In the genomic region with DNA sequence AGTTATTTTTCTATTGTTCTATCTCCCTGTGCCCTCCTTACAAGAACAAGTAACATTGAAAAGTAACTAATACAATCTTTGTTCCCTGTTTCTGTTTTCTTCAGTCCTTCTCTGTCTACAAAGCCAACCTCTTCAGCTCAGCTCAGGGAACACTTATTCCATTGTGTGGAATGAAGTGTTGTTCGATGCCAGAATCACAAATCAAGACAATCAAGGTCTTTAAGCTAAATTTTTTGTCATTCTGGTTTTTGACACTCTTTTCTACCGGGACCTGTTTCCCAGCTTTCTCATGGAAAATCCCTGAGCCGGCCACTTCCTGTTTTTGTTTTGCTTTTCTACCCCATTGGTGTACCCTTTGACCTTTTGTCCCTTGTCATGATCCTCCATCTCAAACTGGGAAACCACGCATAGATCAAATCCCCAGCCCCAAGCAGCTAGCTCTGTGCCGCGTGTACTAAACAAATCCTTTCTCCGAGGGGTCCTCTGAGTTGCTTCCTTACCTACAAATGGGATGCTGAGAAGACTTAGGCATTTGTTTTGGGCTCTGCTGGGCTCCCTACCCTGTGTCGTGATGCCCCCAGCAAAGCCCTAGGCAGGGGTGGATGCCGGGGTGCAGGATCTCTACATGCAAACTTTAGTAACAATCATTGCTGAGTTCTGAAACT, we compare ENCODE assay signal across 9 cellular contexts.
DNase-seq lines count a peak whose midpoint lies in the region; ATAC-seq, FAIRE-seq and TF ChIP-seq lines count a peak whose summit lies in the region.
"Had no signal": no experiment of that assay in that cellular context is flagged by ENCODE, and none has a peak within 500 bp of the region (broad histone marks: within the 10 kb centered on the region; RNA-seq: fewer than 3 reads in every experiment).

No MANE protein-coding gene starts in this region.

- no peak overlapping the region for H3K27ac ChIP-seq in CD8-positive, alpha-beta T cell (ENCODE audit: low read depth, low read length)
- H3K27ac ChIP-seq in fibroblast of lung (ENCODE audit: insufficient read depth, low read length), result peak overlapping the region; percentile 78

- POLR2A ChIA-PET in CD8-positive, alpha-beta T cell (lab: Charles Lee), result no interaction called here

- H3K27me3 Mint-ChIP-seq in CD8-positive, alpha-beta T cell (ENCODE audit: low read depth), result no peaks in the 10 kb centered on the region
- H3K27me3 Mint-ChIP-seq in osteocyte (ENCODE audit: unreplicated experiment), result no peaks in the 10 kb centered on the region

- H3K36me3 ChIP-seq in CD8-positive, alpha-beta T cell (ENCODE audit: insufficient read depth, low read length), result no peaks in the 10 kb centered on the region
- no peaks in the 10 kb centered on the region for H3K36me3 ChIP-seq in fibroblast of lung (ENCODE audit: control insufficient read depth, insufficient read depth, low read length)

- H3K4me3 Mint-ChIP-seq in CD8-positive, alpha-beta T cell, result no peak overlapping the region
- peak overlapping the region; percentile 7 for H3K4me3 Mint-ChIP-seq in osteocyte (ENCODE audit: unreplicated experiment)

- H2AFZ ChIP-seq in fibroblast of lung (ENCODE audit: low read length), result no peak overlapping the region

- H3K4me1 ChIP-seq in CD8-positive, alpha-beta T cell (ENCODE audit: insufficient read depth, low read length), result peaks cover 5% of the 10 kb centered on the region
- peaks cover 30% of the 10 kb centered on the region for H3K4me1 ChIP-seq in fibroblast of lung (ENCODE audit: control insufficient read depth, extremely low read depth, insufficient read depth, low read length)

- peaks cover 24% of the 10 kb centered on the region for H3K4me1 Mint-ChIP-seq in CD8-positive, alpha-beta T cell (ENCODE audit: low read depth)
- peaks cover 75% of the 10 kb centered on the region for H3K4me1 Mint-ChIP-seq in osteocyte (ENCODE audit: unreplicated experiment)

- no peak for ATAC-seq in CD8-positive, alpha-beta T cell
- peak; percentile 35 for ATAC-seq in SK-N-SH treated with all-trans-retinoic acid at 6 μM for 48 hours

- peak overlapping the region; percentile 78 for H3K27ac Mint-ChIP-seq in CD8-positive, alpha-beta T cell
- H3K27ac Mint-ChIP-seq in osteocyte (ENCODE audit: unreplicated experiment), result peak overlapping the region; percentile 99

- H4K20me1 ChIP-seq in fibroblast of lung (ENCODE audit: control insufficient read depth, extremely low read depth, insufficient read depth, low read length), result no peaks in the 10 kb centered on the region

- no peak for DNase-seq in CD8-positive, alpha-beta T cell
- DNase-seq in fibroblast of lung (ENCODE audit: low read depth in 2 of 2), result peak in 1 of 2 donors; percentile 71
- no peak for DNase-seq in osteocyte (ENCODE audit: extremely low spot score, unreplicated experiment)
- DNase-seq in HPDE6-E6E7 (ENCODE audit: extremely low spot score), result no peak
- DNase-seq in NCI-H82 treated with DMSO at 0.1 percent for 48 hours (lab: John Stamatoyannopoulos, UW; ENCODE audit: unreplicated experiment), result no peak
- no peak for DNase-seq in urothelium cell line (ENCODE audit: low spot score)
- no peak for DNase-seq in stimulated activated CD4-positive, alpha-beta T cell treated with anti-CD3 and anti-CD28 coated beads, Interleukin-4, amount 100 ng/mL, for 4 hours
- DNase-seq: Karpas-422 had no signal

- CTCF ChIA-PET in CD8-positive, alpha-beta T cell (lab: Charles Lee), result interaction anchor here (0.6 to 1.1 kb wide), 2 partner anchors 10 to 13 kb away, joined by 3 read pairs; no protein-coding TSS in a partner anchor

- H3K4me2 ChIP-seq in fibroblast of lung (ENCODE audit: extremely low read depth, insufficient read depth, low read length), result no peak overlapping the region

- intact Hi-C loops in CD8-positive, alpha-beta T cell (cut with DNase I, micrococcal nuclease), result no loop called here

- H3K79me2 ChIP-seq in fibroblast of lung (ENCODE audit: control insufficient read depth, insufficient read depth, low read length), result no peaks in the 10 kb centered on the region

- H3K9me3 ChIP-seq in CD8-positive, alpha-beta T cell (ENCODE audit: low read length), result no peaks in the 10 kb centered on the region
- no peaks in the 10 kb centered on the region for H3K9me3 ChIP-seq in fibroblast of lung (ENCODE audit: control insufficient read depth, insufficient read depth, low read depth, low read length)

- peak overlapping the region; percentile 37 for H3K9ac ChIP-seq in fibroblast of lung (ENCODE audit: insufficient read depth, low read length)

- H3K9me3 Mint-ChIP-seq in CD8-positive, alpha-beta T cell, result no peaks in the 10 kb centered on the region
- H3K9me3 Mint-ChIP-seq in osteocyte (ENCODE audit: unreplicated experiment), result peaks cover 4% of the 10 kb centered on the region

- no peaks in the 10 kb centered on the region for H3K27me3 ChIP-seq in CD8-positive, alpha-beta T cell (ENCODE audit: insufficient read depth, low read length)
- H3K27me3 ChIP-seq in fibroblast of lung (ENCODE audit: control insufficient read depth, insufficient read depth, low read length), result no peaks in the 10 kb centered on the region

- no peaks in the 10 kb centered on the region for H3K36me3 Mint-ChIP-seq in CD8-positive, alpha-beta T cell
- peaks cover 3% of the 10 kb centered on the region for H3K36me3 Mint-ChIP-seq in osteocyte (ENCODE audit: unreplicated experiment)

- FAIRE-seq in urothelium cell line (lab: Jason Lieb, UNC), result no peak

- no peak overlapping the region for H3K4me3 ChIP-seq in CD8-positive, alpha-beta T cell (ENCODE audit: low read depth, low read length)
- no peak overlapping the region for H3K4me3 ChIP-seq in fibroblast of lung (replicated peaks in 1 of 4; ENCODE audit: control extremely low read depth in 1 of 4, insufficient read depth in 1 of 4, low read depth in 3 of 4, low read length in 4 of 4)

- TF ChIP-seq CTCF in CD8-positive, alpha-beta T cell (IDR thresholded peaks at IDR 0.05), result no peak
- no peak for TF ChIP-seq CTCF in fibroblast of lung (conservative IDR thresholded peaks at IDR 0.05 in 1 of 2, IDR thresholded peaks at IDR 0.05 in 1 of 2; ENCODE audit: low read depth in 1 of 2, low read length in 2 of 2)
- no peak for TF ChIP-seq CTCF in osteocyte (IDR thresholded peaks at IDR 0.05)

TF ChIP-seq in SK-N-SH treated with all-trans-retinoic acid at 6 μM for 48 hours, 23 proteins besides CTCF, POLR2A, EP300 and RAD21:
- no peak for TF ChIP-seq ISL1 (CRISPR knock-in tag; IDR thresholded peaks at IDR 0.05)
- TF ChIP-seq CSDC2 (CRISPR knock-in tag; IDR thresholded peaks at IDR 0.05), result no peak
- TF ChIP-seq TOX (CRISPR knock-in tag; IDR thresholded peaks at IDR 0.05; ENCODE audit: borderline replicate concordance), result no peak
- no peak for TF ChIP-seq SNAI2 (CRISPR knock-in tag; IDR thresholded peaks at IDR 0.05)
- TF ChIP-seq ZNF70 (CRISPR knock-in tag; IDR thresholded peaks at IDR 0.05), result no peak
